In genomic region chr4:16641971-16642370, GRCh38 we compare ENCODE assay signal across 1 cellular context.
TF ChIP-seq lines count a peak whose summit lies in the region.

No MANE protein-coding gene starts in this region.

TF ChIP-seq in endothelial cell of umbilical vein, 7 proteins besides CTCF, POLR2A, EP300 and RAD21:
- no peak for TF ChIP-seq MAX (IDR thresholded peaks at IDR 0.05; ENCODE audit: insufficient read depth, insufficient read length)
- no peak for TF ChIP-seq GATA2 (IDR thresholded peaks at IDR 0.05; ENCODE audit: insufficient read depth, insufficient read length, low read depth, low read length)
- TF ChIP-seq FOS (IDR thresholded peaks at IDR 0.05; ENCODE audit: borderline replicate concordance, insufficient read depth, low read length) = no peak
- TF ChIP-seq POLR2AphosphoS5 (IDR thresholded peaks at IDR 0.05; ENCODE audit: insufficient read depth, low read depth, low read length) = no peak
- TF ChIP-seq MYC (IDR thresholded peaks at IDR 0.05; ENCODE audit: low read depth, low read length) = no peak
- no peak for TF ChIP-seq JUN (IDR thresholded peaks at IDR 0.05; ENCODE audit: borderline replicate concordance, insufficient read depth, insufficient read length, low read depth)
- no peak for TF ChIP-seq EZH2 (IDR thresholded peaks at IDR 0.05; ENCODE audit: borderline replicate concordance, low read depth, low read length, severe bottlenecking)
